ENCODE assay signal across 1 cellular context in the genomic region with DNA sequence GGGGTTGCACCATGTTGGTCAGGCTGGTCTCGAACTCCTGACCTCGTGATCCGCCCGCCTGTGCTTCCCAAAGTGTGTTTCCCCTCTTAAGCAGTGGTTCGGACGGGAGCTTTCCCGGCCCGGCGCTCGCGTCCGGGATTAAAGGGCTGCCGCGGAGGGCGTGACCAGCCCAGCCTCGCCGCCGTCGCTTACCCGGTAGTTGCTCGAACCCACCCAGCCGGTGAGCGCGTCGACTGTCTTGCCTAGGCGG.
TF ChIP-seq lines count a peak whose summit lies in the region.

No MANE protein-coding gene starts in this region.

TF ChIP-seq in GM23338, 12 proteins besides CTCF, POLR2A, EP300 and RAD21 (continued from another document):
- TF ChIP-seq, protein P1, sequence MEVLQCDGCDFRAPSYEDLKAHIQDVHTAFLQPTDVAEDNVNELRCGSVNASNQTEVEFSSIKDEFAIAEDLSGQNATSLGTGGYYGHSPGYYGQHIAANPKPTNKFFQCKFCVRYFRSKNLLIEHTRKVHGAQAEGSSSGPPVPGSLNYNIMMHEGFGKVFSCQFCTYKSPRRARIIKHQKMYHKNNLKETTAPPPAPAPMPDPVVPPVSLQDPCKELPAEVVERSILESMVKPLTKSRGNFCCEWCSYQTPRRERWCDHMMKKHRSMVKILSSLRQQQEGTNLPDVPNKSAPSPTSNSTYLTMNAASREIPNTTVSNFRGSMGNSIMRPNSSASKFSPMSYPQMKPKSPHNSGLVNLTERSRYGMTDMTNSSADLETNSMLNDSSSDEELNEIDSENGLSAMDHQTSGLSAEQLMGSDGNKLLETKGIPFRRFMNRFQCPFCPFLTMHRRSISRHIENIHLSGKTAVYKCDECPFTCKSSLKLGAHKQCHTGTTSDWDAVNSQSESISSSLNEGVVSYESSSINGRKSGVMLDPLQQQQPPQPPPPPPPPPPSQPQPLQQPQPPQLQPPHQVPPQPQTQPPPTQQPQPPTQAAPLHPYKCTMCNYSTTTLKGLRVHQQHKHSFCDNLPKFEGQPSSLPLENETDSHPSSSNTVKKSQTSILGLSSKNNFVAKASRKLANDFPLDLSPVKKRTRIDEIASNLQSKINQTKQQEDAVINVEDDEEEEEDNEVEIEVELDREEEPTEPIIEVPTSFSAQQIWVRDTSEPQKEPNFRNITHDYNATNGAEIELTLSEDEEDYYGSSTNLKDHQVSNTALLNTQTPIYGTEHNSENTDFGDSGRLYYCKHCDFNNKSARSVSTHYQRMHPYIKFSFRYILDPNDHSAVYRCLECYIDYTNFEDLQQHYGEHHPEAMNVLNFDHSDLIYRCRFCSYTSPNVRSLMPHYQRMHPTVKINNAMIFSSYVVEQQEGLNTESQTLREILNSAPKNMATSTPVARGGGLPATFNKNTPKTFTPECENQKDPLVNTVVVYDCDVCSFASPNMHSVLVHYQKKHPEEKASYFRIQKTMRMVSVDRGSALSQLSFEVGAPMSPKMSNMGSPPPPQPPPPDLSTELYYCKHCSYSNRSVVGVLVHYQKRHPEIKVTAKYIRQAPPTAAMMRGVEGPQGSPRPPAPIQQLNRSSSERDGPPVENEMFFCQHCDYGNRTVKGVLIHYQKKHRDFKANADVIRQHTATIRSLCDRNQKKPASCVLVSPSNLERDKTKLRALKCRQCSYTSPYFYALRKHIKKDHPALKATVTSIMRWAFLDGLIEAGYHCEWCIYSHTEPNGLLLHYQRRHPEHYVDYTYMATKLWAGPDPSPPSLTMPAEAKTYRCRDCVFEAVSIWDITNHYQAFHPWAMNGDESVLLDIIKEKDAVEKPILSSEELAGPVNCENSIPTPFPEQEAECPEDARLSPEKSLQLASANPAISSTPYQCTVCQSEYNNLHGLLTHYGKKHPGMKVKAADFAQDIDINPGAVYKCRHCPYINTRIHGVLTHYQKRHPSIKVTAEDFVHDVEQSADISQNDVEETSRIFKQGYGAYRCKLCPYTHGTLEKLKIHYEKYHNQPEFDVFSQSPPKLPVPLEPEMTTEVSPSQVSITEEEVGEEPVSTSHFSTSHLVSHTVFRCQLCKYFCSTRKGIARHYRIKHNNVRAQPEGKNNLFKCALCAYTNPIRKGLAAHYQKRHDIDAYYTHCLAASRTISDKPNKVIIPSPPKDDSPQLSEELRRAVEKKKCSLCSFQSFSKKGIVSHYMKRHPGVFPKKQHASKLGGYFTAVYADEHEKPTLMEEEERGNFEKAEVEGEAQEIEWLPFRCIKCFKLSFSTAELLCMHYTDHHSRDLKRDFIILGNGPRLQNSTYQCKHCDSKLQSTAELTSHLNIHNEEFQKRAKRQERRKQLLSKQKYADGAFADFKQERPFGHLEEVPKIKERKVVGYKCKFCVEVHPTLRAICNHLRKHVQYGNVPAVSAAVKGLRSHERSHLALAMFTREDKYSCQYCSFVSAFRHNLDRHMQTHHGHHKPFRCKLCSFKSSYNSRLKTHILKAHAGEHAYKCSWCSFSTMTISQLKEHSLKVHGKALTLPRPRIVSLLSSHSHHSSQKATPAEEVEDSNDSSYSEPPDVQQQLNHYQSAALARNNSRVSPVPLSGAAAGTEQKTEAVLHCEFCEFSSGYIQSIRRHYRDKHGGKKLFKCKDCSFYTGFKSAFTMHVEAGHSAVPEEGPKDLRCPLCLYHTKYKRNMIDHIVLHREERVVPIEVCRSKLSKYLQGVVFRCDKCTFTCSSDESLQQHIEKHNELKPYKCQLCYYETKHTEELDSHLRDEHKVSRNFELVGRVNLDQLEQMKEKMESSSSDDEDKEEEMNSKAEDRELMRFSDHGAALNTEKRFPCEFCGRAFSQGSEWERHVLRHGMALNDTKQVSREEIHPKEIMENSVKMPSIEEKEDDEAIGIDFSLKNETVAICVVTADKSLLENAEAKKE (CRISPR knock-in tag; IDR thresholded peaks at IDR 0.05) = no peak
- TF ChIP-seq ZNF331 (CRISPR knock-in tag; IDR thresholded peaks at IDR 0.05; ENCODE audit: low read depth) = no peak
